ENCODE assay signal across 1 cellular context in genomic region chr7:121526210-121526609, GRCh38.
A peak's percentile ranks its signal among the peaks of the same experiment; 100 is the strongest.
TF ChIP-seq lines count a peak whose summit lies in the region.

No MANE protein-coding gene starts in this region.

TF ChIP-seq in K562, 482 proteins besides CTCF, POLR2A, EP300 and RAD21 (continued from another document):
- TF ChIP-seq ZNF589 (CRISPR knock-in tag; IDR thresholded peaks at IDR 0.05; ENCODE audit: low read depth): peak; percentile 56; the same call in 1 of the 2 replicates
- peak in 1 of 2 experiments; percentile 100; a peak in 2 of 4 replicates for TF ChIP-seq MCM7 (IDR thresholded peaks at IDR 0.05)
- TF ChIP-seq DACH1 (IDR thresholded peaks at IDR 0.05; ENCODE audit: partially characterized antibody): peak; percentile 100
- TF ChIP-seq MAZ (CRISPR knock-in tag; conservative IDR thresholded peaks at IDR 0.05 in 1 of 2, IDR thresholded peaks at IDR 0.05 in 1 of 2): 0 out of 4 replicates have a peak, but pooled peaks of 1 of the 2 experiments have one; percentile 17
- 0 out of 2 replicates have a peak, but pooled peaks have one; percentile 30 for TF ChIP-seq ZBTB33 (CRISPR knock-in tag; IDR thresholded peaks at IDR 0.05)
